8 cellular contexts compared by ENCODE assay signal in genomic region chr22:35299217-35299716, GRCh38. TPM values are rescaled to one million over a fixed set of nuclear protein-coding genes. Genes with fewer than 3 reads are reported as not detected.
DNase-seq lines count a peak whose midpoint lies in the region; ATAC-seq and TF ChIP-seq lines count a peak whose summit lies in the region.

No MANE protein-coding gene starts in this region.

- no peak for TF ChIP-seq POLR2A in stomach (IDR thresholded peaks at IDR 0.05)

- H3K9me2 ChIP-seq in Karpas-422 (replicated peaks; ENCODE audit: insufficient read depth, low read length): no peaks in the 10 kb centered on the region

- H3K4me2 ChIP-seq in Karpas-422 (ENCODE audit: low read depth, low read length, poor library complexity, severe bottlenecking): peak overlapping the region; percentile 94

- H3K36me3 ChIP-seq in BE2C: peaks cover 2% of the 10 kb centered on the region
- peaks cover 14% of the 10 kb centered on the region; the same call in 1 of the 2 replicates for H3K36me3 ChIP-seq in Karpas-422 (ENCODE audit: insufficient read depth, low read length)
- peaks cover 26% of the 10 kb centered on the region for H3K36me3 ChIP-seq in adipocyte (ENCODE audit: control insufficient read depth, insufficient read depth, low read length, severe bottlenecking)
- peaks cover 3% of the 10 kb centered on the region for H3K36me3 ChIP-seq in iPS-15b (ENCODE audit: control insufficient read depth, insufficient read depth, low read length)
- peaks cover 5 to 18% (median 10%) of the 10 kb centered on the region in 4 donors for H3K36me3 ChIP-seq in stomach

- H3K9ac ChIP-seq in Karpas-422 (ENCODE audit: low read length) (peak overlapping the region; percentile 82), adipocyte (ENCODE audit: low read length) (peak overlapping the region; percentile 96), iPS-15b (ENCODE audit: low read depth, low read length) (peak overlapping the region; percentile 4)

- DNase-seq in BE2C: peak; percentile 28
- DNase-seq in Karpas-422: no peak
- peak; percentile 59 for DNase-seq in adipocyte (ENCODE audit: low read depth)
- DNase-seq in stomach: no peak
- no peak for DNase-seq in stimulated activated CD4-positive, alpha-beta T cell treated with anti-CD3 and anti-CD28 coated beads, Interleukin-4, amount 100 ng/mL, for 1 hour
- no peak for DNase-seq in HCEC 1CT

- no peaks in the 10 kb centered on the region for H3K9me3 ChIP-seq in BE2C
- no peaks in the 10 kb centered on the region for H3K9me3 ChIP-seq in Karpas-422 (ENCODE audit: low read length)
- no peaks in the 10 kb centered on the region for H3K9me3 ChIP-seq in adipocyte (ENCODE audit: control insufficient read depth, low read length)
- no peaks in the 10 kb centered on the region for H3K9me3 ChIP-seq in iPS-15b (ENCODE audit: control insufficient read depth, insufficient read depth, low read length)
- H3K9me3 ChIP-seq in stomach: no peaks in the 10 kb centered on the region

- H2AFZ ChIP-seq in Karpas-422 (ENCODE audit: low read length): no peak overlapping the region

- H3K27ac ChIP-seq in Karpas-422 (ENCODE audit: low read length) (peak overlapping the region; percentile 5; the same call in 1 of the 2 replicates), stomach (peak overlapping the region; percentile 92 to 99 (median 96))

- H3K4me1 ChIP-seq in BE2C (no peaks in the 10 kb centered on the region; the same call in 1 of the 2 replicates), Karpas-422 (ENCODE audit: low read length) (peaks cover 17% of the 10 kb centered on the region), adipocyte (ENCODE audit: control insufficient read depth, insufficient read depth, low read length) (peaks cover 21% of the 10 kb centered on the region), iPS-15b (ENCODE audit: control insufficient read depth, insufficient read depth, low read length) (no peaks in the 10 kb centered on the region), stomach (peaks cover 6 to 26% (median 21%) of the 10 kb centered on the region in 4 donors)

- no peaks in the 10 kb centered on the region for H3K27me3 ChIP-seq in BE2C
- no peaks in the 10 kb centered on the region for H3K27me3 ChIP-seq in Karpas-422 (ENCODE audit: low read length)
- H3K27me3 ChIP-seq in adipocyte (replicated peaks; ENCODE audit: control insufficient read depth, insufficient read depth, low read length): no peaks in the 10 kb centered on the region
- H3K27me3 ChIP-seq in iPS-15b (ENCODE audit: control insufficient read depth, insufficient read depth, low read length): no peaks in the 10 kb centered on the region
- no peaks in the 10 kb centered on the region for H3K27me3 ChIP-seq in stomach

- intact Hi-C loops in stomach (cut with DNase I; ENCODE audit: low total_unique reads): no loop called here

- TF ChIP-seq CTCF in BE2C (IDR thresholded peaks at IDR 0.05; ENCODE audit: low read depth, low read length): 0 out of 2 replicates have a peak, but pooled peaks have one; percentile 13
- peak in 1 of 7 experiments; percentile 19 for TF ChIP-seq CTCF in stomach (IDR thresholded peaks at IDR 0.05)

- ATAC-seq in GM18873 (IDR thresholded peaks at IDR 0.05; ENCODE audit: low FRiP score, unreplicated experiment): peak; percentile 14

- TF ChIP-seq EP300 in stomach (IDR thresholded peaks at IDR 0.05): no peak

- 13 to 25% (median 16%) methylated on average over 9 to 18 of the region's 18 CpGs for WGBS in stomach, 5 donors

- no peaks in the 10 kb centered on the region for H3K79me2 ChIP-seq in Karpas-422 (ENCODE audit: low read length)

- H4K20me1 ChIP-seq in Karpas-422 (ENCODE audit: insufficient read depth, low read depth, low read length): no peaks in the 10 kb centered on the region

- H3K4me3 ChIP-seq in BE2C (ENCODE audit: low read depth, low read length): peak overlapping the region; percentile 89
- peak overlapping the region; percentile 77 for H3K4me3 ChIP-seq in Karpas-422 (ENCODE audit: low read length)
- peak overlapping the region; percentile 88 for H3K4me3 ChIP-seq in adipocyte (ENCODE audit: low read length)
- peak overlapping the region; percentile 78 for H3K4me3 ChIP-seq in iPS-15b (ENCODE audit: low read depth, low read length)
- H3K4me3 ChIP-seq in stomach: peak overlapping the region; percentile 62 to 91 (median 73)

RNA-seq across cellular contexts. Expression of gene TOM1, which starts 0.4 kb away (rescaled TPM):
- 64.4 TPM for polyA plus RNA-seq in BE2C (2012; ENCODE audit: insufficient read depth, insufficient read length, low read depth)
- total RNA-seq in Karpas-422 (2014; rRNA removed; shearing (Covaris generic); ENCODE audit: low replicate concordance): 8.3 and 21.7 TPM in 2 replicates
- total RNA-seq in stomach: 100 to 1,000 TPM in 1 of 5 donors, 10 to 100 TPM in 4; 17.3 to 150 (median 51.3) TPM
- 10 to 100 TPM; 29.3 to 32.7 (median 30.1) TPM for polyA plus RNA-seq in stomach

RNA-seq across cellular contexts. Expression of gene HMGXB4, which starts 42.0 kb away (rescaled TPM):
- 25.6 TPM for polyA plus RNA-seq in BE2C (2012; ENCODE audit: insufficient read depth, insufficient read length, low read depth)
- 13.5 and 19.1 TPM in 2 replicates for total RNA-seq in Karpas-422 (2014; rRNA removed; shearing (Covaris generic); ENCODE audit: low replicate concordance)
- 10 to 100 TPM; 13.3 to 31.0 (median 17.9) TPM for total RNA-seq in stomach
- 1 to 10 TPM; 4.8 to 8.6 (median 5.9) TPM for polyA plus RNA-seq in stomach

Comparison
In these comparisons a context has a peak if more than half of its experiments do, and no peak if none do; other contexts are left out.
1. DNase-seq: peak in BE2C (single experiment) and adipocyte (single experiment); none in Karpas-422 (single experiment), stomach (single experiment), stimulated activated CD4-positive, alpha-beta T cell treated with anti-CD3 and anti-CD28 coated beads, Interleukin-4, amount 100 ng/mL, for 1 hour (single experiment) and HCEC 1CT (single experiment).
2. H3K9ac ChIP-seq: peak in every context shown above with its lines; median percentile 96 in adipocyte; 82 in Karpas-422; 4 in iPS-15b.
3. Peak in every context shown above with its lines, with median percentiles within 50 percentile points of each other: H3K4me3 ChIP-seq.